In the genomic region with DNA sequence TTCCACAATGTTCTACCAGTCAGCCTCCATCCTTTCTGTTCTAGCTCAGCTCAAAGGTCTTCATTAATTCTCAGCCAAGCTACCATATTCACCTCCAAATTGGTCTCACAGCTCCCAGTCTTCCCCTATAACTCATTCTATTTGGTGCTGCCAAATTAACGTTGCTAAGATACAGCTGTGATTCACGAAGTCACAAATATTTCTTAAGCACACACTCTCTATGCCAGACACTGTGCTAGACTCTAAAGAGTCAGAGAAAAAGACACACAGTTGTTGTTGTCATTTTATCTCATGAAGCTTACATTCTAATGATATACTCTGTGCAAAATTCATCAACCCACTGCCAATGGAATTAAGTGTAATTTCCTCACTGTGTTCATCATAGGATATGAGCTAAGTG, we compare ENCODE assay signal across 20 cellular contexts.
A peak's percentile ranks its signal among the peaks of the same experiment; 100 is the strongest.
DNase-seq lines count a peak whose midpoint lies in the region; TF ChIP-seq lines count a peak whose summit lies in the region.
"Had no signal": no experiment of that assay in that cellular context is flagged by ENCODE, and none has a peak within 500 bp of the region (broad histone marks: within the 10 kb centered on the region; RNA-seq: fewer than 3 reads in every experiment).

No MANE protein-coding gene starts in this region.

- peaks cover 9% of the 10 kb centered on the region for H3K79me2 ChIP-seq in osteoblast (ENCODE audit: insufficient read depth, low read length)

- no peaks in the 10 kb centered on the region for H3K9me3 ChIP-seq in osteoblast (ENCODE audit: low read depth, low read length)
- H3K9me3 ChIP-seq: heart left ventricle, mucosa of descending colon, thoracic aorta had no signal

- in situ Hi-C loops in GM13977 (cut with MboI; ENCODE audit: low pct_unique_long_range_greater_than_20kb, low sequenced_read_pairs, unreplicated experiment), result no loop called here

- TF ChIP-seq CTCF in epithelial cell of esophagus (IDR thresholded peaks at IDR 0.05; ENCODE audit: insufficient read depth, low read depth, low read length, missing control alignments) (no peak), osteoblast (IDR thresholded peaks at IDR 0.05; ENCODE audit: extremely low read depth, low read depth, low read length) (no peak), GM13977 (IDR thresholded peaks at IDR 0.05; ENCODE audit: extremely low read depth, insufficient read depth, missing control alignments) (no peak)

- no peaks in the 10 kb centered on the region for H4K20me1 ChIP-seq in osteoblast (ENCODE audit: insufficient read depth, low read length)

- peak; percentile 13 for DNase-seq in GM03348 (ENCODE audit: low spot score)
- peak; percentile 39 for DNase-seq in RKO (ENCODE audit: low spot score)
- DNase-seq in epithelial cell of esophagus (ENCODE audit: low read depth), result peak; percentile 64
- peak; percentile 76 for DNase-seq in osteoblast (ENCODE audit: insufficient read length, low spot score, missing footprints)
- DNase-seq in GM13977 (ENCODE audit: low spot score), result no peak
- no peak for DNase-seq in NCI-H2081 treated with DMSO at 0.1 percent for 48 hours (lab: John Stamatoyannopoulos, UW)
- no peak for DNase-seq in occipital lobe (lab: John Stamatoyannopoulos, UW)
- DNase-seq: activated CD4-positive, alpha-beta T cell treated with anti-CD3 and anti-CD28 coated beads for 1 hour; activated naive CD4-positive, alpha-beta T cell treated with anti-CD3 and anti-CD28 coated beads, Interleukin-2, amount 50 U/mL, for 16 hours; CD4-positive, CD25-positive, alpha-beta regulatory T cell; central memory CD4-positive, alpha-beta T cell; DMS79 treated with DMSO at 0.1 percent for 48 hours; heart left ventricle; islet precursor cell; mucosa of descending colon; NCI-H2171 treated with DMSO at 0.1 percent for 48 hours; NCI-H82; SIG-M5; stimulated activated CD4-positive, alpha-beta T cell treated with anti-CD3 and anti-CD28 coated beads, Interleukin-4, amount 100 ng/mL, for 1 hour had no signal

- H3K27me3 ChIP-seq in osteoblast (ENCODE audit: insufficient read depth, low read length), result no peaks in the 10 kb centered on the region
- H3K27me3 ChIP-seq: heart left ventricle had no signal

- H3K4me3 ChIP-seq in epithelial cell of esophagus (ENCODE audit: low read length) (no peak overlapping the region), osteoblast (ENCODE audit: insufficient read depth, low read length) (no peak overlapping the region)
- H3K4me3 ChIP-seq: heart left ventricle, mucosa of descending colon, thoracic aorta had no signal

- H3K4me2 ChIP-seq in osteoblast (ENCODE audit: insufficient read depth, low read length), result no peak overlapping the region

- H2AFZ ChIP-seq in osteoblast (ENCODE audit: low read length), result no peak overlapping the region

- H3K4me1 ChIP-seq in osteoblast (ENCODE audit: insufficient read depth, low read length), result peaks cover 26% of the 10 kb centered on the region
- H3K4me1 ChIP-seq: heart left ventricle had no signal

- H3K36me3 ChIP-seq in osteoblast (ENCODE audit: insufficient read depth, low read length), result no peaks in the 10 kb centered on the region
- H3K36me3 ChIP-seq: heart left ventricle, thoracic aorta had no signal

- H3K27ac ChIP-seq in osteoblast (ENCODE audit: low read depth, low read length), result peak overlapping the region; percentile 0
- H3K27ac ChIP-seq: heart left ventricle, thoracic aorta had no signal

Comparison
In these comparisons a context has a peak if more than half of its experiments do, and no peak if none do; other contexts are left out.
1. DNase-seq: peak in GM03348 (single experiment), RKO (single experiment), epithelial cell of esophagus (single experiment) and osteoblast (single experiment); none in GM13977 (single experiment), NCI-H2081 treated with DMSO at 0.1 percent for 48 hours (single experiment) and occipital lobe (single experiment).